ENCODE assay signal across 15 cellular contexts in genomic region chr20:8547035-8547649, GRCh38.
"Had no signal": no experiment of that assay in that cellular context is flagged by ENCODE, and none has a peak within 500 bp of the region (broad histone marks: within the 10 kb centered on the region; RNA-seq: fewer than 3 reads in every experiment).

No MANE protein-coding gene starts in this region.

- H3K27me3 ChIP-seq: left lung, right lobe of liver, upper lobe of left lung had no signal

- H3K4me1 ChIP-seq: right lobe of liver, upper lobe of left lung had no signal

- ATAC-seq: activated CD4-positive, alpha-beta T cell treated with anti-CD3 and anti-CD28 coated beads for 36 hours; left lung; right lobe of liver; stimulated activated memory B cell treated with anti-CD40 and anti-IgM and Interleukin-4, amounts not matched to agents 10 μg/mL and 1 μg/mL and 100 μg/mL, for 72 hours; WTC11 had no signal

- DNase-seq: activated CD4-positive, alpha-beta memory T cell treated with anti-CD3 and anti-CD28 coated beads for 36 hours; activated CD4-positive, alpha-beta T cell treated with anti-CD3 and anti-CD28 coated beads for 36 hours; activated gamma-delta T cell treated with Interleukin-2 at 50 U/mL for 16 hours; activated T-cell treated with anti-CD3 and anti-CD28 coated beads for 4 hours; effector memory CD4-positive, alpha-beta T cell; foreskin melanocyte; left lung; right lobe of liver; small intestine; stimulated activated CD4-positive, alpha-beta T cell treated with anti-CD3 and anti-CD28 coated beads, Interleukin-4, amount 100 ng/mL, for 4 hours; upper lobe of left lung had no signal

- H3K27ac ChIP-seq: epithelial cell of prostate, left lung, right lobe of liver, thoracic aorta, upper lobe of left lung had no signal

- H3K4me3 ChIP-seq: left lung, right lobe of liver, thoracic aorta, upper lobe of left lung had no signal

- H3K9me3 ChIP-seq: left lung, right lobe of liver, thoracic aorta, upper lobe of left lung had no signal

- H3K36me3 ChIP-seq: left lung, right lobe of liver, thoracic aorta, upper lobe of left lung had no signal
